ENCODE assay signal across 1 cellular context in genomic region chr1:25760871-25761270, GRCh38.
A peak's percentile ranks its signal among the peaks of the same experiment; 100 is the strongest.
TF ChIP-seq lines count a peak whose summit lies in the region.

No MANE protein-coding gene starts in this region.

TF ChIP-seq in K562, 482 proteins besides CTCF, POLR2A, EP300 and RAD21 (continued from another document and continues in another):
- TF ChIP-seq E2F3 (CRISPR knock-in tag; IDR thresholded peaks at IDR 0.05) (no peak), GABPB2 (CRISPR knock-in tag; conservative IDR thresholded peaks at IDR 0.05) (no peak), RBM25 (IDR thresholded peaks at IDR 0.05; ENCODE audit: low read depth, low read length, severe bottlenecking) (no peak), NR1H2 (CRISPR knock-in tag; IDR thresholded peaks at IDR 0.05) (no peak), ZBTB2 (IDR thresholded peaks at IDR 0.05) (no peak), GTF2F1 (IDR thresholded peaks at IDR 0.05; ENCODE audit: low read depth, low read length) (no peak), ELF1 (tag; IDR thresholded peaks at IDR 0.05) (no peak), VEZF1 (CRISPR knock-in tag; IDR thresholded peaks at IDR 0.05) (peak; percentile 46; the same call in 1 of the 2 replicates), ZNF57 (CRISPR knock-in tag; IDR thresholded peaks at IDR 0.05) (no peak), REST (CRISPR knock-in tag; IDR thresholded peaks at IDR 0.05; ENCODE audit: low read depth) (no peak), CTCFL (IDR thresholded peaks at IDR 0.05; ENCODE audit: borderline replicate concordance, insufficient read depth, low read depth, low read length, poor library complexity, severe bottlenecking) (no peak), UBTF (IDR thresholded peaks at IDR 0.05; ENCODE audit: borderline replicate concordance in 1 of 2, low read depth in 2 of 2, low read length in 2 of 2) (0 out of 4 replicates have a peak, but pooled peaks of 1 of the 2 experiments have one; percentile 34), CLOCK (CRISPR knock-in tag; IDR thresholded peaks at IDR 0.05; ENCODE audit: borderline replicate concordance) (no peak), SMAD1 (IDR thresholded peaks at IDR 0.05; ENCODE audit: low read depth, low read length, partially characterized antibody) (no peak), DIDO1 (tag; IDR thresholded peaks at IDR 0.05; ENCODE audit: low read depth) (no peak), TCF7 (IDR thresholded peaks at IDR 0.05; ENCODE audit: borderline replicate concordance) (no peak), POLR2AphosphoS5 (IDR thresholded peaks at IDR 0.05; ENCODE audit: control insufficient read depth, insufficient read depth, low read depth, low read length) (peak; percentile 91), AFF1 (IDR thresholded peaks at IDR 0.05; ENCODE audit: low read depth in 1 of 2, partially characterized antibody in 2 of 2) (peak in 1 of 2 experiments; percentile 58), POLR3A (IDR thresholded peaks at IDR 0.05; ENCODE audit: borderline replicate concordance, extremely low read depth, insufficient read depth, insufficient read length) (no peak), ZZZ3 (IDR thresholded peaks at IDR 0.05) (no peak), ELK1 (CRISPR knock-in tag; IDR thresholded peaks at IDR 0.05) (no peak), STAT5B (CRISPR knock-in tag; IDR thresholded peaks at IDR 0.05) (no peak), DMBX1 (CRISPR knock-in tag; IDR thresholded peaks at IDR 0.05; ENCODE audit: borderline replicate concordance) (peak; percentile 74), CHD1 (IDR thresholded peaks at IDR 0.05; ENCODE audit: low read length) (no peak), SMAD2 (IDR thresholded peaks at IDR 0.05; ENCODE audit: low read depth, low read length) (no peak), RERE (CRISPR knock-in tag; IDR thresholded peaks at IDR 0.05; ENCODE audit: borderline replicate concordance) (no peak), GATAD2B (IDR thresholded peaks at IDR 0.05; ENCODE audit: borderline replicate concordance) (no peak), ARNT (IDR thresholded peaks at IDR 0.05) (peak in 1 of 2 experiments; percentile 52; a peak in 1 of 4 replicates), MIER1 (IDR thresholded peaks at IDR 0.05; ENCODE audit: low read depth) (no peak)
